In genomic region chr4:26141916-26142638, GRCh38 we compare ENCODE assay signal across 8 cellular contexts.
A peak's percentile ranks its signal among the peaks of the same experiment; 100 is the strongest.
DNase-seq lines count a peak whose midpoint lies in the region; ATAC-seq and TF ChIP-seq lines count a peak whose summit lies in the region.

No MANE protein-coding gene starts in this region.

- H3K9me3 Mint-ChIP-seq in endodermal cell = peaks cover 4% of the 10 kb centered on the region

- whole genome bisulfite sequencing in endodermal cell (ENCODE audit: insufficient coverage in 1 of 2, insufficient read length in 1 of 2), 2 experiments = 88% methylated on average over 6 to 8 of the region's 8 CpGs

- H3K9ac ChIP-seq in endodermal cell (ENCODE audit: extremely low read depth, low read length, poor library complexity, severe bottlenecking) = no peak overlapping the region

- no peaks in the 10 kb centered on the region for H3K36me3 Mint-ChIP-seq in endodermal cell (ENCODE audit: low read depth)

- H3K4me3 Mint-ChIP-seq in endodermal cell = no peak overlapping the region

- no peaks in the 10 kb centered on the region for H3K27me3 ChIP-seq in endodermal cell (ENCODE audit: control insufficient read depth, insufficient read depth, low read length, poor library complexity, severe bottlenecking)

- peak; percentile 13 for DNase-seq in HS-5 (ENCODE audit: low read depth)
- no peak for DNase-seq in endodermal cell
- DNase-seq in renal cortical epithelial cell (ENCODE audit: low read depth) = peak; percentile 55
- DNase-seq in COR-L47 (lab: John Stamatoyannopoulos, UW) = no peak
- DNase-seq in NCI-H2107 (lab: John Stamatoyannopoulos, UW) = no peak
- no peak for DNase-seq in LoVo (ENCODE audit: low spot score)

- no peak for TF ChIP-seq CTCF in endodermal cell (conservative IDR thresholded peaks at IDR 0.05)

- peaks cover 32% of the 10 kb centered on the region for H3K4me1 Mint-ChIP-seq in endodermal cell

- ATAC-seq in GM19035 (IDR thresholded peaks at IDR 0.05; ENCODE audit: unreplicated experiment) (peak; percentile 50), HG03439 (IDR thresholded peaks at IDR 0.05; ENCODE audit: unreplicated experiment) (no peak)

- H3K27me3 Mint-ChIP-seq in endodermal cell (ENCODE audit: insufficient read depth) = no peaks in the 10 kb centered on the region

- no peaks in the 10 kb centered on the region for H3K9me3 ChIP-seq in endodermal cell (ENCODE audit: control insufficient read depth, low read length)

- peak overlapping the region; percentile 41 for H3K4me3 ChIP-seq in endodermal cell (ENCODE audit: low read length)

- H3K27ac ChIP-seq in endodermal cell (ENCODE audit: low read depth, low read length) = no peak overlapping the region

- peaks cover 4% of the 10 kb centered on the region for H3K4me1 ChIP-seq in endodermal cell (ENCODE audit: control insufficient read depth, insufficient read depth, low read length)

- no peak overlapping the region for H3K27ac Mint-ChIP-seq in endodermal cell

- H3K36me3 ChIP-seq in endodermal cell (ENCODE audit: control insufficient read depth, insufficient read depth, low read length) = no peaks in the 10 kb centered on the region

Comparison
In these comparisons a context has a peak if more than half of its experiments do, and no peak if none do; other contexts are left out.
1. DNase-seq: peak in HS-5 (single experiment) and renal cortical epithelial cell (single experiment); none in endodermal cell (single experiment), COR-L47 (single experiment), NCI-H2107 (single experiment) and LoVo (single experiment).